Comparison of ENCODE assay signal across 9 cellular contexts in genomic region chr5:40442346-40442745, GRCh38.
DNase-seq lines count a peak whose midpoint lies in the region; ATAC-seq and TF ChIP-seq lines count a peak whose summit lies in the region.
"Had no signal": no experiment of that assay in that cellular context is flagged by ENCODE, and none has a peak within 500 bp of the region (broad histone marks: within the 10 kb centered on the region; RNA-seq: fewer than 3 reads in every experiment).

No MANE protein-coding gene starts in this region.

- peaks cover 26% of the 10 kb centered on the region for H3K9me3 Mint-ChIP-seq in activated T-cell treated with anti-CD3 and anti-CD28 coated beads, Interleukin-2, amount 50 U/mL, for 24 hours

- no peaks in the 10 kb centered on the region for H3K4me1 ChIP-seq in gastroesophageal sphincter

- DNase-seq in activated T-cell treated with anti-CD3 and anti-CD28 coated beads, Interleukin-2, amount 50 U/mL, for 24 hours = no peak
- DNase-seq in activated T-cell treated with anti-CD3 and anti-CD28 coated beads for 4 hours (no peak), brain pericyte (ENCODE audit: low read depth, low spot score) (peak; percentile 82), smooth muscle cell of the brain vasculature (ENCODE audit: low read depth, low spot score) (peak; percentile 77), glomerular visceral epithelial cell (ENCODE audit: extremely low spot score) (no peak)
- DNase-seq: T-helper 9 cell had no signal

- no peak for TF ChIP-seq CTCF in gastroesophageal sphincter (IDR thresholded peaks at IDR 0.05)

- no peaks in the 10 kb centered on the region for H3K9me3 ChIP-seq in gastroesophageal sphincter

- H3K4me3 ChIP-seq in gastroesophageal sphincter = no peak overlapping the region

- H3K36me3 Mint-ChIP-seq in activated T-cell treated with anti-CD3 and anti-CD28 coated beads, Interleukin-2, amount 50 U/mL, for 24 hours (ENCODE audit: low read depth) = peaks cover 15% of the 10 kb centered on the region

- peak overlapping the region; percentile 85 for H3K27ac Mint-ChIP-seq in activated T-cell treated with anti-CD3 and anti-CD28 coated beads, Interleukin-2, amount 50 U/mL, for 24 hours

- peak overlapping the region; percentile 68 for H3K4me3 Mint-ChIP-seq in activated T-cell treated with anti-CD3 and anti-CD28 coated beads, Interleukin-2, amount 50 U/mL, for 24 hours

- ATAC-seq in HG03520 (IDR thresholded peaks at IDR 0.05; ENCODE audit: unreplicated experiment) = peak; percentile 50
- no peak for ATAC-seq in GM21526 (IDR thresholded peaks at IDR 0.05; ENCODE audit: low FRiP score, unreplicated experiment)
- ATAC-seq in gastroesophageal sphincter = no peak

- H3K27ac ChIP-seq in gastroesophageal sphincter = no peak overlapping the region

- H3K4me1 Mint-ChIP-seq in activated T-cell treated with anti-CD3 and anti-CD28 coated beads, Interleukin-2, amount 50 U/mL, for 24 hours (ENCODE audit: low read depth) = peaks cover 58% of the 10 kb centered on the region

- WGBS in gastroesophageal sphincter (ENCODE audit: low coverage in 1 of 2), 2 donors = 42% methylated on average over 2 of the region's 2 CpGs

- H3K36me3 ChIP-seq in gastroesophageal sphincter = no peaks in the 10 kb centered on the region

- TF ChIP-seq EP300 in gastroesophageal sphincter (IDR thresholded peaks at IDR 0.05) = no peak

- no peak for TF ChIP-seq POLR2A in gastroesophageal sphincter (IDR thresholded peaks at IDR 0.05)

- H3K27me3 Mint-ChIP-seq in activated T-cell treated with anti-CD3 and anti-CD28 coated beads, Interleukin-2, amount 50 U/mL, for 24 hours = no peaks in the 10 kb centered on the region

- H3K27me3 ChIP-seq in gastroesophageal sphincter = no peaks in the 10 kb centered on the region

Comparison
In these comparisons a context has a peak if more than half of its experiments do, and no peak if none do; other contexts are left out.
1. DNase-seq: peak in brain pericyte (single experiment) and smooth muscle cell of the brain vasculature (single experiment); none in activated T-cell treated with anti-CD3 and anti-CD28 coated beads, Interleukin-2, amount 50 U/mL, for 24 hours (single experiment), activated T-cell treated with anti-CD3 and anti-CD28 coated beads for 4 hours (single experiment) and glomerular visceral epithelial cell (single experiment).